ENCODE assay signal across 1 cellular context in genomic region chr19:1283917-1284292, GRCh38.
TF ChIP-seq lines count a peak whose summit lies in the region.

No MANE protein-coding gene starts in this region.

TF ChIP-seq in liver, 16 proteins besides CTCF, POLR2A, EP300 and RAD21:
- TF ChIP-seq RXRA (IDR thresholded peaks at IDR 0.05) (no peak), FOXA1 (IDR thresholded peaks at IDR 0.05) (no peak), GABPA (IDR thresholded peaks at IDR 0.05 in 1 of 2, conservative IDR thresholded peaks at IDR 0.05 in 1 of 2) (no peak), JUND (IDR thresholded peaks at IDR 0.05) (no peak), HNF4G (IDR thresholded peaks at IDR 0.05) (no peak), MAX (IDR thresholded peaks at IDR 0.05) (no peak), EGR1 (IDR thresholded peaks at IDR 0.05; ENCODE audit: low read depth in 2 of 2) (no peak)
